Comparison of ENCODE assay signal across 15 cellular contexts in genomic region chr16:14132696-14133048, GRCh38.
DNase-seq lines count a peak whose midpoint lies in the region; ATAC-seq and TF ChIP-seq lines count a peak whose summit lies in the region.
"Had no signal": no experiment of that assay in that cellular context is flagged by ENCODE, and none has a peak within 500 bp of the region (broad histone marks: within the 10 kb centered on the region; RNA-seq: fewer than 3 reads in every experiment).

No MANE protein-coding gene starts in this region.

- DNase-seq in amniotic epithelial cell (ENCODE audit: low read depth) (peak; percentile 61), progenitor cell of endocrine pancreas (ENCODE audit: low spot score, unreplicated experiment) (no peak), WERI-Rb-1 (no peak), NCI-H2081 (lab: John Stamatoyannopoulos, UW) (no peak), OCI-M1 (lab: John Stamatoyannopoulos, UW) (no peak)
- DNase-seq: activated CD4-positive, alpha-beta T cell treated with anti-CD3 and anti-CD28 coated beads, Interleukin-2, amount 50 U/mL, for 1 hour; activated naive CD4-positive, alpha-beta T cell treated with Interleukin-2 at 50 U/mL for 16 hours; gastrocnemius medialis; left colon; NCI-H69; uterus had no signal

- no peak overlapping the region for H3K4me3 Mint-ChIP-seq in progenitor cell of endocrine pancreas (ENCODE audit: low read depth)
- H3K4me3 Mint-ChIP-seq: neural crest cell had no signal

- no peaks in the 10 kb centered on the region for H3K9me3 ChIP-seq in WERI-Rb-1 (ENCODE audit: severe bottlenecking)
- H3K9me3 ChIP-seq: gastrocnemius medialis, uterus had no signal

- H3K36me3 Mint-ChIP-seq in progenitor cell of endocrine pancreas (ENCODE audit: insufficient read depth): peaks cover 24% of the 10 kb centered on the region

- H3K27ac ChIP-seq in WERI-Rb-1: no peak overlapping the region
- H3K27ac ChIP-seq: gastrocnemius medialis, uterus had no signal

- peak overlapping the region; percentile 16 for H3K27ac Mint-ChIP-seq in progenitor cell of endocrine pancreas

- no peaks in the 10 kb centered on the region for H3K27me3 ChIP-seq in WERI-Rb-1 (ENCODE audit: insufficient read depth, low read depth, severe bottlenecking)
- H3K27me3 ChIP-seq: gastrocnemius medialis, uterus had no signal

- H3K9me3 Mint-ChIP-seq in progenitor cell of endocrine pancreas (ENCODE audit: low read depth): peaks cover 8% of the 10 kb centered on the region
- H3K9me3 Mint-ChIP-seq: neural crest cell had no signal

- H3K4me1 Mint-ChIP-seq in progenitor cell of endocrine pancreas (ENCODE audit: low read depth): peaks cover 17% of the 10 kb centered on the region
- H3K4me1 Mint-ChIP-seq: neural crest cell had no signal

- no peaks in the 10 kb centered on the region for H3K27me3 Mint-ChIP-seq in progenitor cell of endocrine pancreas

- peak; percentile 57 for ATAC-seq in GM18868 (IDR thresholded peaks at IDR 0.05; ENCODE audit: unreplicated experiment)
- peak; percentile 66 for ATAC-seq in HG02588 (IDR thresholded peaks at IDR 0.05; ENCODE audit: unreplicated experiment)
- no peak for ATAC-seq in HG02623 (IDR thresholded peaks at IDR 0.05; ENCODE audit: unreplicated experiment)

- no peak overlapping the region for H3K4me3 ChIP-seq in WERI-Rb-1 (ENCODE audit: low read depth, low read length)
- H3K4me3 ChIP-seq: gastrocnemius medialis, uterus had no signal

- TF ChIP-seq CTCF in progenitor cell of endocrine pancreas (IDR thresholded peaks at IDR 0.05; ENCODE audit: unreplicated experiment): no peak
- no peak for TF ChIP-seq CTCF in WERI-Rb-1 (IDR thresholded peaks at IDR 0.05; ENCODE audit: low read depth, low read length)

- H3K36me3 ChIP-seq in WERI-Rb-1: no peaks in the 10 kb centered on the region
- H3K36me3 ChIP-seq: gastrocnemius medialis, uterus had no signal
